In the genomic region with DNA sequence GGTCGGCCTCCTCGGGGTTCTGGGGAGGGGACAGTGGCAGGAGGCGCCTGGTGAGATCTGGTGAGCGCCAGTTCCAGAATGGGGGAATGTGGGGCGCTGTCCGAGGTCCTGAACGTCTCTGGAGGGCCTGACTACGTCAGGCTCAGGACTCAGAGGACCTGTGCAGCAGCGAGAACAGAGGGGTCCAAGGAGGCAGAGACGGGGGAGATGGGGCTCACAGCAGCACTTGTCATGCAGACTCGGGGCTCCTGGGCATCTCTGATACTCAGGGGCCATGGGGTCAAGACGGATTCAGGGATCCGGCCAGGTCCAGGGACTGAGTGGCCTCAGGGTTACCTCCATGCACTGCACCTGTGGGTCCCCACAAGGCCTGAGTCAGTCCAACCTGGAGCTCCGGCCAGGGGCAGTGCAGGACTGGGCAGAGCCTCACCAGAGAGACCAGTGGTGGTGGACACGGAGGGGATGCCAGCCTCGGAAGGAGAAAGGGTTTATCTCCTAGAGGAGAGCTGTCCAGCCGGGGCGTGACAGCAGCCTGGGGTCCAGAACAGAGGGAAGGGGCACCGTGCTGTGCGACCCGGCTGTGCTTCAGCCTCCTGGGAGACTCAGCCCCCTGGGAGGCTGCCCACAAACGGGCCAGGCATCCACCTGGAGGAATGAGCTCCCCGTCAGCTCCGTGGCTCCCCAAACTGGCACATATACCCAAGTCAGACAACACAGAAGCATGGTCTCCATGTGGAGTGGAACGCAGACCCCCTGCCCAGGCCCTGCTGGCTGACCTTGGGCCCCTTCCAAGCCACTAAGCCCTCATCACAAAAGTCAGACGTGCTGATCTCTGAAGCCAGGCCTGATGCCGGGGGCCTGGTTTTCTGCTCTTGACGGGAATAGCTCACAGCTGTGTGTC, we compare ENCODE assay signal across 1 cellular context.
TF ChIP-seq lines count a peak whose summit lies in the region.

No MANE protein-coding gene starts in this region.

TF ChIP-seq in K562, 482 proteins besides CTCF, POLR2A, EP300 and RAD21 (continued from another document and continues in another):
- no peak for TF ChIP-seq DLX4 (CRISPR knock-in tag; IDR thresholded peaks at IDR 0.05)
- TF ChIP-seq, protein P1, sequence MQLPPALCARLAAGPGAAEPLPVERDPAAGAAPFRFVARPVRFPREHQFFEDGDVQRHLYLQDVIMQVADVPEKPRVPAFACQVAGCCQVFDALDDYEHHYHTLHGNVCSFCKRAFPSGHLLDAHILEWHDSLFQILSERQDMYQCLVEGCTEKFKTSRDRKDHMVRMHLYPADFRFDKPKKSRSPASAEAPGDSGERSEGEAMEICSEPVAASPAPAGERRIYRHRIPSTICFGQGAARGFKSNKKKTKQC (CRISPR knock-in tag; IDR thresholded peaks at IDR 0.05) = peak; percentile 61; the same call in 1 of the 2 replicates
- no peak for TF ChIP-seq NONO (IDR thresholded peaks at IDR 0.05; ENCODE audit: low read depth in 2 of 2, low read length in 1 of 2)
- no peak for TF ChIP-seq NFRKB (IDR thresholded peaks at IDR 0.05; ENCODE audit: low read depth)
- no peak for TF ChIP-seq ARHGAP35 (IDR thresholded peaks at IDR 0.05; ENCODE audit: partially characterized antibody)
- TF ChIP-seq U2AF2 (optimal IDR thresholded peaks at IDR 0.05; ENCODE audit: low read depth, low read length) = no peak
- no peak for TF ChIP-seq ZNF134 (CRISPR knock-in tag; conservative IDR thresholded peaks at IDR 0.05)
- TF ChIP-seq IFI16 (CRISPR knock-in tag; IDR thresholded peaks at IDR 0.05) = no peak
- TF ChIP-seq NELFE (IDR thresholded peaks at IDR 0.05; ENCODE audit: insufficient read depth, insufficient read length) = no peak
- no peak for TF ChIP-seq MCM3 (IDR thresholded peaks at IDR 0.05)
- TF ChIP-seq VEZF1 (CRISPR knock-in tag; IDR thresholded peaks at IDR 0.05) = no peak
- TF ChIP-seq HCFC1 (IDR thresholded peaks at IDR 0.05; ENCODE audit: low read depth, low read length) = no peak
- TF ChIP-seq CUX1 (CRISPR knock-in tag; IDR thresholded peaks at IDR 0.05) = no peak
- no peak for TF ChIP-seq HEY1 (CRISPR knock-in tag; IDR thresholded peaks at IDR 0.05; ENCODE audit: borderline replicate concordance)
- no peak for TF ChIP-seq OTX1 (CRISPR knock-in tag; IDR thresholded peaks at IDR 0.05)
- TF ChIP-seq EWSR1 (IDR thresholded peaks at IDR 0.05; ENCODE audit: borderline replicate concordance, low read depth, partially characterized antibody) = no peak
- TF ChIP-seq ILK (tag; IDR thresholded peaks at IDR 0.05; ENCODE audit: borderline replicate concordance, low read depth) = no peak
- no peak for TF ChIP-seq MEIS2 (IDR thresholded peaks at IDR 0.05; ENCODE audit: partially characterized antibody)
- peak; percentile 94 for TF ChIP-seq EHMT2 (IDR thresholded peaks at IDR 0.05)
- peak; percentile 50; the same call in 1 of the 2 replicates for TF ChIP-seq NCOA1 (IDR thresholded peaks at IDR 0.05; ENCODE audit: low read depth)
- TF ChIP-seq MIER1 (IDR thresholded peaks at IDR 0.05; ENCODE audit: low read depth) = peak; percentile 90
- no peak for TF ChIP-seq DNMT1 (IDR thresholded peaks at IDR 0.05)
- peak; percentile 31; the same call in 1 of the 2 replicates for TF ChIP-seq CREM (IDR thresholded peaks at IDR 0.05; ENCODE audit: low read depth)
- TF ChIP-seq TEAD1 (CRISPR knock-in tag; IDR thresholded peaks at IDR 0.05) = 0 out of 4 replicates have a peak, but pooled peaks of 1 of the 2 experiments have one; percentile 33
- TF ChIP-seq JUN (IDR thresholded peaks at IDR 0.05; ENCODE audit: borderline replicate concordance, low read depth, low read length) = no peak
- TF ChIP-seq JUN (CRISPR knock-in tag; IDR thresholded peaks at IDR 0.05; ENCODE audit: borderline replicate concordance) = no peak
- no peak for TF ChIP-seq ZNF23 (CRISPR knock-in tag; IDR thresholded peaks at IDR 0.05)
- TF ChIP-seq MEF2A (IDR thresholded peaks at IDR 0.05; ENCODE audit: control insufficient read depth, low read depth, low read length) = no peak
- TF ChIP-seq, protein P2, sequence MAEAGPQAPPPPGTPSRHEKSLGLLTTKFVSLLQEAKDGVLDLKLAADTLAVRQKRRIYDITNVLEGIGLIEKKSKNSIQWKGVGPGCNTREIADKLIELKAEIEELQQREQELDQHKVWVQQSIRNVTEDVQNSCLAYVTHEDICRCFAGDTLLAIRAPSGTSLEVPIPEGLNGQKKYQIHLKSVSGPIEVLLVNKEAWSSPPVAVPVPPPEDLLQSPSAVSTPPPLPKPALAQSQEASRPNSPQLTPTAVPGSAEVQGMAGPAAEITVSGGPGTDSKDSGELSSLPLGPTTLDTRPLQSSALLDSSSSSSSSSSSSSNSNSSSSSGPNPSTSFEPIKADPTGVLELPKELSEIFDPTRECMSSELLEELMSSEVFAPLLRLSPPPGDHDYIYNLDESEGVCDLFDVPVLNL (CRISPR knock-in tag; IDR thresholded peaks at IDR 0.05; ENCODE audit: low read depth) = no peak
- peak in 1 of 2 experiments; percentile 34 for TF ChIP-seq AFF1 (IDR thresholded peaks at IDR 0.05; ENCODE audit: low read depth in 1 of 2, partially characterized antibody in 2 of 2)
- TF ChIP-seq TSC22D4 (tag; IDR thresholded peaks at IDR 0.05) = no peak
- TF ChIP-seq PHF8 (IDR thresholded peaks at IDR 0.05; ENCODE audit: borderline replicate concordance, low read length) = no peak
- no peak for TF ChIP-seq ZNF592 (IDR thresholded peaks at IDR 0.05)
- TF ChIP-seq ELF2 (CRISPR knock-in tag; IDR thresholded peaks at IDR 0.05) = no peak
- TF ChIP-seq ZNF121 (CRISPR knock-in tag; conservative IDR thresholded peaks at IDR 0.05) = no peak
- peak; percentile 23; the same call in 1 of the 2 replicates for TF ChIP-seq PRMT5 (CRISPR knock-in tag; IDR thresholded peaks at IDR 0.05)
- no peak for TF ChIP-seq FOXK1 (CRISPR knock-in tag; IDR thresholded peaks at IDR 0.05; ENCODE audit: borderline replicate concordance)
- no peak for TF ChIP-seq NR2C1 (IDR thresholded peaks at IDR 0.05)
- TF ChIP-seq NR2C1 (tag; IDR thresholded peaks at IDR 0.05) = no peak
- 0 out of 2 replicates have a peak, but pooled peaks have one; percentile 18 for TF ChIP-seq TEAD4 (IDR thresholded peaks at IDR 0.05; ENCODE audit: low read length)
- TF ChIP-seq TEAD4 (CRISPR knock-in tag; IDR thresholded peaks at IDR 0.05; ENCODE audit: borderline replicate concordance) = no peak
- no peak for TF ChIP-seq ESRRB (CRISPR knock-in tag; IDR thresholded peaks at IDR 0.05; ENCODE audit: borderline replicate concordance)
- TF ChIP-seq RBM14 (IDR thresholded peaks at IDR 0.05; ENCODE audit: borderline replicate concordance, insufficient read depth, low read depth, low read length) = no peak
- TF ChIP-seq SNIP1 (IDR thresholded peaks at IDR 0.05; ENCODE audit: low read depth) = no peak
